Comparison of ENCODE assay signal across 1 cellular context in genomic region chr12:63795944-63796343, GRCh38.
TF ChIP-seq lines count a peak whose summit lies in the region.

No MANE protein-coding gene starts in this region.

TF ChIP-seq in HepG2, 621 proteins besides CTCF, POLR2A, EP300 and RAD21:
- TF ChIP-seq HNF4A (CRISPR knock-in tag; IDR thresholded peaks at IDR 0.05) (0 out of 2 replicates have a peak, but pooled peaks have one; percentile 11), LBX2 (CRISPR knock-in tag; IDR thresholded peaks at IDR 0.05; ENCODE audit: borderline replicate concordance) (no peak), ZSCAN5A (CRISPR knock-in tag; IDR thresholded peaks at IDR 0.05; ENCODE audit: borderline replicate concordance) (no peak), HMGXB3 (CRISPR knock-in tag; IDR thresholded peaks at IDR 0.05; ENCODE audit: borderline replicate concordance) (no peak), IRF9 (CRISPR knock-in tag; IDR thresholded peaks at IDR 0.05; ENCODE audit: borderline replicate concordance) (no peak)
